6 cellular contexts compared by ENCODE assay signal in the genomic region with DNA sequence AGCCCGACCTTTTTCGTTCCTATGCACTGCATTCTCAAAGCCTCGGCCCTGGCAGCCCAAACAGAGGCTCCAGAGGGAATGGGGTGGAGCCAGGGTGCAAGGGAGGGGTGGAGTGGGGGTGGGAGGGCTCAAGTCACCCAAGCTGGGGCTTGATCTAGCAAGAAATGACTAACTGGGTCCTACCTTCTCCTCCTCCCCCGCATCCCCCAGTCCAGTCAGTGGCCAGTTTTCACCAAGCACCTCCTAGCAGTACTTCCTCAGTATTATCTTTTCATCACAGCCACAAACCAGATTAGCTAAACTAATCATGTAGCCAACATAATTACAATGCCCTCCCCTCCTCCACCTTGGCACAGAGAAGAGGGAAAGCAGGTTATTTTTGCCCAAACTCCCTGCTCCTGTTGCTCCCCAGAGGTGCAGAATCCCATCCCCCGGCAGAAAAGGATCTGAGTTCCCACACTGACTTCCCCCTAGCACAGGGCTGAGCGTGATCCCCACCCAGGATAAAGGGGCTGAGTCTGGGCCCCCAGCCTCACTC. TPM values are rescaled to one million over a fixed set of nuclear protein-coding genes. Genes with fewer than 3 reads are reported as not detected.
DNase-seq lines count a peak whose midpoint lies in the region; ATAC-seq and TF ChIP-seq lines count a peak whose summit lies in the region.

No MANE protein-coding gene starts in this region.

- POLR2A ChIA-PET in PC-3 (lab: Charles Lee; ENCODE audit: unreplicated experiment): no interaction called here

- intact Hi-C loops in PC-3 (cut with micrococcal nuclease): no loop called here

- H3K9me3 ChIP-seq in BLaER1 (no peaks in the 10 kb centered on the region), PC-3 (ENCODE audit: low read length) (no peaks in the 10 kb centered on the region), iPS-18a (ENCODE audit: control insufficient read depth, low read depth, low read length) (no peaks in the 10 kb centered on the region)

- H3K79me2 ChIP-seq in PC-3 (ENCODE audit: low read length): peaks cover 61% of the 10 kb centered on the region

- H3F3A ChIP-seq in PC-3 (ENCODE audit: low read length, unreplicated experiment): no peaks in the 10 kb centered on the region

- peak; percentile 66 for DNase-seq in PC-3
- DNase-seq in left lobe of liver (ENCODE audit: low spot score): no peak
- no peak for DNase-seq in activated T-cell treated with anti-CD3 and anti-CD28 coated beads, Interleukin-2, amount 50 U/mL, for 48 hours

- H4K20me1 ChIP-seq in BLaER1 (peaks cover 57% of the 10 kb centered on the region), PC-3 (ENCODE audit: low read length) (peaks cover 41% of the 10 kb centered on the region)

- H3K4me3 ChIP-seq in BLaER1: peak overlapping the region; percentile 94
- peak overlapping the region; percentile 88 for H3K4me3 ChIP-seq in PC-3 (ENCODE audit: low read length)
- peak overlapping the region; percentile 78 for H3K4me3 ChIP-seq in iPS-18a (ENCODE audit: low read length)

- BruUV-seq in PC-3 (replicated peaks; lab: Mats Ljungman, UMichigan): no TSS peak

- TF ChIP-seq CTCF in PC-3 (conservative IDR thresholded peaks at IDR 0.05; ENCODE audit: low read depth, low read length): no peak

- ATAC-seq in PC-3 (no peak), left lobe of liver (no peak), GM19324 (IDR thresholded peaks at IDR 0.05; ENCODE audit: low FRiP score, unreplicated experiment) (no peak)

- H3K27me3 ChIP-seq in BLaER1: no peaks in the 10 kb centered on the region
- no peaks in the 10 kb centered on the region for H3K27me3 ChIP-seq in PC-3 (ENCODE audit: low read length)
- no peaks in the 10 kb centered on the region for H3K27me3 ChIP-seq in iPS-18a (ENCODE audit: control insufficient read depth, insufficient read depth, low read length)

- CTCF ChIA-PET in PC-3 (lab: Charles Lee): no interaction called here

- H3K4me2 ChIP-seq in BLaER1 (peak overlapping the region; percentile 99), PC-3 (ENCODE audit: low read length) (peak overlapping the region; percentile 94)

- no peaks in the 10 kb centered on the region for H3K36me3 ChIP-seq in BLaER1
- H3K36me3 ChIP-seq in PC-3 (ENCODE audit: low read depth, low read length): no peaks in the 10 kb centered on the region; the same call in 1 of the 2 replicates
- H3K36me3 ChIP-seq in iPS-18a (ENCODE audit: control insufficient read depth, low read depth, low read length): no peaks in the 10 kb centered on the region

- H2AFZ ChIP-seq in PC-3 (ENCODE audit: low read length): no peak overlapping the region

- peak overlapping the region; percentile 99 for H3K9ac ChIP-seq in BLaER1
- peak overlapping the region; percentile 90 for H3K9ac ChIP-seq in PC-3 (ENCODE audit: low read length)
- peak overlapping the region; percentile 90 for H3K9ac ChIP-seq in iPS-18a (ENCODE audit: low read length)

- H3K27ac ChIP-seq in BLaER1 (peak overlapping the region; percentile 100), PC-3 (ENCODE audit: low read length) (peak overlapping the region; percentile 88), iPS-18a (ENCODE audit: low read length) (peak overlapping the region; percentile 77)

- H3K9me2 ChIP-seq in PC-3 (replicated peaks; ENCODE audit: low read length): no peaks in the 10 kb centered on the region

- peaks cover 78% of the 10 kb centered on the region for H3K4me1 ChIP-seq in BLaER1
- H3K4me1 ChIP-seq in PC-3 (ENCODE audit: insufficient read depth, low read length): peaks cover 22% of the 10 kb centered on the region
- H3K4me1 ChIP-seq in iPS-18a (ENCODE audit: control insufficient read depth, low read depth, low read length): peaks cover 6% of the 10 kb centered on the region

RNA-seq across cellular contexts. Expression of a gene that starts 2.2 kb away (rescaled TPM):
- total RNA-seq in PC-3 (2014; rRNA removed): 132 and 168 TPM in 2 replicates
- 72.5 TPM for total RNA-seq in left lobe of liver

RNA-seq across cellular contexts. Expression of a gene that starts 27.5 kb away (rescaled TPM):
- total RNA-seq in PC-3 (2014; rRNA removed) (29.6 and 35.1 TPM in 2 replicates), left lobe of liver (3.3 TPM)

RNA-seq across cellular contexts. Expression of a gene that starts 28.5 kb away (rescaled TPM):
- total RNA-seq in PC-3 (2014; rRNA removed) (63.4 and 69.8 TPM in 2 replicates), left lobe of liver (5.1 TPM)

RNA-seq across cellular contexts. Expression of a gene that starts 49.8 kb away (rescaled TPM):
- total RNA-seq in PC-3 (2014; rRNA removed) (1.2 and 1.4 TPM in 2 replicates), left lobe of liver (not detected)

RNA-seq across cellular contexts. Expression of a gene that starts 51.8 kb away (rescaled TPM):
- total RNA-seq in PC-3 (2014; rRNA removed): 78.8 and 79.2 TPM in 2 replicates
- total RNA-seq in left lobe of liver: 24.3 TPM

Comparison
In these comparisons a context has a peak if more than half of its experiments do, and no peak if none do; other contexts are left out.
1. RNA of a gene that starts 28.5 kb away (total RNA-seq): 63.4 to 69.8 TPM in PC-3; 5.1 TPM in left lobe of liver (single experiment); every median in the first group is over 10 times any median in the second.
2. Peak in every context shown above with its lines, with median percentiles within 50 percentile points of each other: H3K27ac ChIP-seq, H3K4me3 ChIP-seq and H3K9ac ChIP-seq.